In the genomic region with DNA sequence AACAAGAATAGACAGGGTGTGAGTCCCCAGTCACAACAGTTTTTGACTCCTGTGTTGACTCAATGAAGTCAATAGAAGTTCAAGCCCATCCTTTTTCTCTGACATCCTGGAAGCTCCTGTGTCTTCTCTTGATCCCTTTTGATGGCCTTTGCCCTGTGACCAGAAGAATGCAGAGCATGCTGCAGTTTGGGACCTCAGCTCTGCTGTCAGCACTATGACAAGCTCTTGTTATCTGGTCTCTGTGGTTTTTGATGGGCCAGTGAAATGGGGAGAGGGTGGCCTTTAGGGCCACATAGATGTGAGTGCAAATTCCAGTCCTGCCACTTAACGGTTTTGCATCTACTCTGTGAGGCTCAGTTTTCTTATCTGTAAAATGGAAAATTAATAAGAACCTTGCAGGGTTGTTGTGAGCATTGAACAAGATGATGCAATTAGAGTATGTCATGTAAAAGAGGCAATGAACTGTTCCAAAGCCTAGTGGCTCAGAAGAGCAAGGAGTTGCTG, we compare ENCODE assay signal across 21 cellular contexts.
DNase-seq lines count a peak whose midpoint lies in the region; ATAC-seq and TF ChIP-seq lines count a peak whose summit lies in the region.
"Had no signal": no experiment of that assay in that cellular context is flagged by ENCODE, and none has a peak within 500 bp of the region (broad histone marks: within the 10 kb centered on the region; RNA-seq: fewer than 3 reads in every experiment).

No MANE protein-coding gene starts in this region.

- H4K8ac ChIP-seq in mesendoderm (ENCODE audit: low read depth, low read length), result no peak overlapping the region

- H3K27me3 ChIP-seq in BLaER1 treated with 17β-estradiol and CSF1 and Interleukin-3, amounts not matched to agents 10 nM and 100 nM, result no peaks in the 10 kb centered on the region
- H3K27me3 ChIP-seq in mesendoderm (ENCODE audit: insufficient read depth, low read length, poor library complexity) (no peaks in the 10 kb centered on the region), osteoblast (ENCODE audit: insufficient read depth, low read length) (no peaks in the 10 kb centered on the region), uterus (no peaks in the 10 kb centered on the region)
- H3K27me3 ChIP-seq: MG63 had no signal

- peak overlapping the region in 10 of 11 experiments; percentile 19 to 96 (median 66); a peak in 15 of 22 replicates for H3K4me2 ChIP-seq in BLaER1 treated with 17β-estradiol and CSF1 and Interleukin-3, amounts not matched to agents 10 nM and 100 nM
- no peak overlapping the region for H3K4me2 ChIP-seq in mesendoderm (ENCODE audit: low read length)
- no peak overlapping the region for H3K4me2 ChIP-seq in osteoblast (ENCODE audit: insufficient read depth, low read length)
- H3K4me2 ChIP-seq: GM23338 had no signal

- WGBS in mesendoderm (ENCODE audit: extremely low coverage, insufficient coverage, low lambda C conversion rate), result no CpG with 5 or more reads among the region's 1 CpG

- no peak overlapping the region for H3K27ac ChIP-seq in BLaER1 treated with 17β-estradiol and CSF1 and Interleukin-3, amounts not matched to agents 10 nM and 100 nM
- no peak overlapping the region for H3K27ac ChIP-seq in mesendoderm (ENCODE audit: low read depth, low read length)
- H3K27ac ChIP-seq in osteoblast (ENCODE audit: low read depth, low read length), result no peak overlapping the region
- H3K27ac ChIP-seq in uterus, result no peak overlapping the region

- no peak overlapping the region for H2AFZ ChIP-seq in osteoblast (ENCODE audit: low read length)
- H2AFZ ChIP-seq: GM23338 had no signal

- peaks cover 2% of the 10 kb centered on the region for H3K36me3 Mint-ChIP-seq in activated naive CD8-positive, alpha-beta T cell treated with anti-CD3 and anti-CD28 coated beads, Interleukin-2, amount 10 ng/mL, durations not matched to agents 7 days and 5 days
- H3K36me3 Mint-ChIP-seq: CD4-positive, alpha-beta memory T cell had no signal

- no peaks in the 10 kb centered on the region for H3K27me3 Mint-ChIP-seq in activated naive CD8-positive, alpha-beta T cell treated with anti-CD3 and anti-CD28 coated beads, Interleukin-2, amount 10 ng/mL, durations not matched to agents 7 days and 5 days
- H3K27me3 Mint-ChIP-seq: CD4-positive, alpha-beta memory T cell had no signal

- no peaks in the 10 kb centered on the region for H4K20me1 ChIP-seq in BLaER1 treated with 17β-estradiol and CSF1 and Interleukin-3, amounts not matched to agents 10 nM and 100 nM
- H4K20me1 ChIP-seq in osteoblast (ENCODE audit: insufficient read depth, low read length), result no peaks in the 10 kb centered on the region

- no peak overlapping the region for H3K56ac ChIP-seq in mesendoderm (ENCODE audit: low read length)

- H3K9me3 Mint-ChIP-seq in activated naive CD8-positive, alpha-beta T cell treated with anti-CD3 and anti-CD28 coated beads, Interleukin-2, amount 10 ng/mL, durations not matched to agents 7 days and 5 days, result no peaks in the 10 kb centered on the region
- H3K9me3 Mint-ChIP-seq: GM23338 had no signal

- no peak overlapping the region for H3K4me3 Mint-ChIP-seq in activated naive CD8-positive, alpha-beta T cell treated with anti-CD3 and anti-CD28 coated beads, Interleukin-2, amount 10 ng/mL, durations not matched to agents 7 days and 5 days
- H3K4me3 Mint-ChIP-seq: CD4-positive, alpha-beta memory T cell; GM23338; HFFc6 had no signal

- H2BK5ac ChIP-seq in mesendoderm (ENCODE audit: low read length), result no peak overlapping the region

- no peak overlapping the region for H2AK5ac ChIP-seq in mesendoderm (ENCODE audit: low read length)

- no peak overlapping the region for H2BK15ac ChIP-seq in mesendoderm (replicated peaks; ENCODE audit: low read depth)

- no peak for TF ChIP-seq POLR2A in uterus (IDR thresholded peaks at IDR 0.05)

- no peaks in the 10 kb centered on the region for H3K36me3 ChIP-seq in BLaER1 treated with 17β-estradiol and CSF1 and Interleukin-3, amounts not matched to agents 10 nM and 100 nM
- H3K36me3 ChIP-seq in mesendoderm (ENCODE audit: control insufficient read depth, insufficient read depth, low read length), result no peaks in the 10 kb centered on the region
- no peaks in the 10 kb centered on the region for H3K36me3 ChIP-seq in osteoblast (ENCODE audit: insufficient read depth, low read length)
- H3K36me3 ChIP-seq in uterus, result no peaks in the 10 kb centered on the region
- H3K36me3 ChIP-seq: HAP-1, MG63 had no signal

- H3K4me1 ChIP-seq in BLaER1 treated with 17β-estradiol and CSF1 and Interleukin-3, amounts not matched to agents 10 nM and 100 nM, result peaks cover 75 to 94% (median 83%) of the 10 kb centered on the region in 10 experiments
- H3K4me1 ChIP-seq in mesendoderm (ENCODE audit: control insufficient read depth, low read depth, low read length) (no peaks in the 10 kb centered on the region), osteoblast (ENCODE audit: insufficient read depth, low read length) (no peaks in the 10 kb centered on the region), uterus (no peaks in the 10 kb centered on the region)
- H3K4me1 ChIP-seq: HAP-1 had no signal

- no peak overlapping the region for H3K4ac ChIP-seq in mesendoderm (ENCODE audit: low read depth, low read length)

- H3K9me3 ChIP-seq in BLaER1 treated with 17β-estradiol and CSF1 and Interleukin-3, amounts not matched to agents 10 nM and 100 nM (replicated peaks in 1 of 11), result peaks cover 0 to 5% (median 0%) of the 10 kb centered on the region in 11 experiments; a peak in 1 of 22 replicates
- no peaks in the 10 kb centered on the region for H3K9me3 ChIP-seq in osteoblast (ENCODE audit: low read depth, low read length)
- no peaks in the 10 kb centered on the region for H3K9me3 ChIP-seq in uterus
- H3K9me3 ChIP-seq: HAP-1, MG63 had no signal

- no peak for TF ChIP-seq CTCF in osteoblast (IDR thresholded peaks at IDR 0.05; ENCODE audit: extremely low read depth, low read depth, low read length)
- TF ChIP-seq CTCF in uterus (IDR thresholded peaks at IDR 0.05), result no peak

- H3K18ac ChIP-seq in mesendoderm (ENCODE audit: low read length), result no peak overlapping the region

- no peak overlapping the region for H3K9ac ChIP-seq in BLaER1 treated with 17β-estradiol and CSF1 and Interleukin-3, amounts not matched to agents 10 nM and 100 nM
- no peak overlapping the region for H3K9ac ChIP-seq in mesendoderm (ENCODE audit: low read length)

- peaks cover 44% of the 10 kb centered on the region for H3K4me1 Mint-ChIP-seq in activated naive CD8-positive, alpha-beta T cell treated with anti-CD3 and anti-CD28 coated beads, Interleukin-2, amount 10 ng/mL, durations not matched to agents 7 days and 5 days

- intact Hi-C loops in uterus (cut with DNase I; ENCODE audit: low total_unique reads), result no loop called here

- H3K27ac Mint-ChIP-seq in activated naive CD8-positive, alpha-beta T cell treated with anti-CD3 and anti-CD28 coated beads, Interleukin-2, amount 10 ng/mL, durations not matched to agents 7 days and 5 days, result peak overlapping the region; percentile 0
- H3K27ac Mint-ChIP-seq: CD4-positive, alpha-beta memory T cell; GM23338; HFFc6 had no signal

- H2BK120ac ChIP-seq in mesendoderm (ENCODE audit: low read depth, low read length), result no peak overlapping the region

- H3K4me3 ChIP-seq in BLaER1 treated with 17β-estradiol and CSF1 and Interleukin-3, amounts not matched to agents 10 nM and 100 nM, result no peak overlapping the region
- no peak overlapping the region for H3K4me3 ChIP-seq in mesendoderm (ENCODE audit: low read length)
- H3K4me3 ChIP-seq in osteoblast (ENCODE audit: insufficient read depth, low read length), result no peak overlapping the region
- no peak overlapping the region for H3K4me3 ChIP-seq in uterus
- H3K4me3 ChIP-seq: GM23338, HAP-1, MG63 had no signal

- POLR2A ChIA-PET in activated naive CD8-positive, alpha-beta T cell treated with anti-CD3 and anti-CD28 coated beads, Interleukin-2, amount 10 ng/mL, durations not matched to agents 7 days and 5 days (lab: Charles Lee), result no interaction called here

- no peaks in the 10 kb centered on the region for H3K79me2 ChIP-seq in mesendoderm (ENCODE audit: control insufficient read depth, insufficient read depth, low read length)
- H3K79me2 ChIP-seq in osteoblast (ENCODE audit: insufficient read depth, low read length), result no peaks in the 10 kb centered on the region

- peak; percentile 50 for DNase-seq in activated CD8-positive, alpha-beta memory T cell treated with anti-CD3 and anti-CD28 coated beads for 24 hours
- DNase-seq in activated CD8-positive, alpha-beta memory T cell treated with anti-CD3 and anti-CD28 coated beads, Interleukin-2, amount 50 U/mL, for 48 hours, result no peak
- no peak for DNase-seq in activated naive CD8-positive, alpha-beta T cell treated with anti-CD3 and anti-CD28 coated beads, Interleukin-2, amount 10 ng/mL, durations not matched to agents 7 days and 5 days
- DNase-seq in mesendoderm, result peak; percentile 10
- no peak for DNase-seq in osteoblast (ENCODE audit: insufficient read length, low spot score, missing footprints)
- DNase-seq in uterus, result no peak
- DNase-seq: 8988T; CD4-positive, alpha-beta memory T cell; COR-L47; DMS53; HFFc6; KG1; MG63; NCI-H2029; NCI-H446; NCI-H524 treated with DMSO at 0.1 percent for 48 hours; NCI-H774; SIG-M5 had no signal

- ATAC-seq in activated naive CD8-positive, alpha-beta T cell treated with anti-CD3 and anti-CD28 coated beads, Interleukin-2, amount 10 ng/mL, durations not matched to agents 7 days and 5 days (ENCODE audit: low read depth), result no peak
- ATAC-seq: GM23338 had no signal

- H3K79me1 ChIP-seq in mesendoderm (ENCODE audit: low read length), result no peaks in the 10 kb centered on the region

- no peak overlapping the region for H4K5ac ChIP-seq in mesendoderm (ENCODE audit: low read length)

- H3K23ac ChIP-seq in mesendoderm (ENCODE audit: low read length), result no peak overlapping the region

Comparison
In these comparisons a context has a peak if more than half of its experiments do, and no peak if none do; other contexts are left out.
1. DNase-seq: peak in activated CD8-positive, alpha-beta memory T cell treated with anti-CD3 and anti-CD28 coated beads for 24 hours (single experiment) and mesendoderm (single experiment); none in activated CD8-positive, alpha-beta memory T cell treated with anti-CD3 and anti-CD28 coated beads, Interleukin-2, amount 50 U/mL, for 48 hours (single experiment), activated naive CD8-positive, alpha-beta T cell treated with anti-CD3 and anti-CD28 coated beads, Interleukin-2, amount 10 ng/mL, durations not matched to agents 7 days and 5 days (single experiment), osteoblast (single experiment) and uterus (0 of 2).
2. H3K4me2 ChIP-seq: peak in BLaER1 treated with 17β-estradiol and CSF1 and Interleukin-3, amounts not matched to agents 10 nM and 100 nM (10 of 11); none in mesendoderm (single experiment) and osteoblast (single experiment).